In the genomic region with DNA sequence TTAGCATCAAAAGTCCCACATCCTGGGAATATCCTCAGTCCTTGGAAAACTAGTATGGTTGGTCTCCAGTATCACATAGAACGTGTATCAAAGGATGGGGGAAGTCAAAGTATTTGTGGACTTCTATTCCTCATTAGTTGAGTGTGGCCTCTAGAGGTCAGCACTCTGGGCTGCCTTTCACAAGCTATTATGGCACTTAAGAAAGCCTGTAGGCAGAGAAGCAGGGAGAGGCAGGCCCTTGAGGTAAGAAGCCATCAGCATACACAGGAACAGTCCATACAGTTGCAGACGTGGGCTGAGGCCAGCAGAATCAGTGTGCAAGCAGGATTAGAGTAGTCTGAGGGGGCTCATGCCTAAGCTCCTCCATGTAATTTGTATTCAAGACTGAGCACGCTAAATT, we compare ENCODE assay signal across 9 cellular contexts.
DNase-seq lines count a peak whose midpoint lies in the region; ATAC-seq and TF ChIP-seq lines count a peak whose summit lies in the region.
"Had no signal": no experiment of that assay in that cellular context is flagged by ENCODE, and none has a peak within 500 bp of the region (broad histone marks: within the 10 kb centered on the region; RNA-seq: fewer than 3 reads in every experiment).

No MANE protein-coding gene starts in this region.

- H3K79me2 ChIP-seq in PC-3 (ENCODE audit: low read length) = no peaks in the 10 kb centered on the region

- POLR2A ChIA-PET in AG04449 (lab: Yijun Ruan, JAX) = no interaction called here
- POLR2A ChIA-PET in PC-3 (lab: Charles Lee; ENCODE audit: unreplicated experiment) = no interaction called here

- H2AFZ ChIP-seq in PC-3 (ENCODE audit: low read length) = no peak overlapping the region

- H3K4me2 ChIP-seq in PC-3 (ENCODE audit: low read length) = no peak overlapping the region

- no peaks in the 10 kb centered on the region for H3K36me3 ChIP-seq in PC-3 (ENCODE audit: low read depth, low read length)
- no peaks in the 10 kb centered on the region for H3K36me3 ChIP-seq in gastrocnemius medialis

- CTCF ChIA-PET in AG04449 (lab: Yijun Ruan, JAX) = no interaction called here
- CTCF ChIA-PET in PC-3 (lab: Charles Lee) = no interaction called here

- no peaks in the 10 kb centered on the region for H3F3A ChIP-seq in PC-3 (ENCODE audit: low read length, unreplicated experiment)

- DNase-seq in AG04449 (ENCODE audit: low read depth, low spot score) (no peak), GM20000 (ENCODE audit: low spot score) (no peak), PC-3 (peak; percentile 16), iPS-NIHi11 (ENCODE audit: low spot score) (peak; percentile 46), gastrocnemius medialis (no peak), NCI-H1048 (lab: John Stamatoyannopoulos, UW) (no peak), hippocampal formation (lab: John Stamatoyannopoulos, UW) (no peak)
- DNase-seq in activated effector memory CD4-positive, alpha-beta T cell treated with anti-CD3 and anti-CD28 coated beads, Interleukin-2, amount 50 U/mL, for 16 hours = no peak
- DNase-seq: stimulated activated CD4-positive, alpha-beta T cell treated with anti-CD3 and anti-CD28 coated beads, Interleukin-12 subunit alpha, Interleukin-12 subunit beta, amount 100 ng/mL, for 4 hours had no signal

- H3K9me3 ChIP-seq in PC-3 (ENCODE audit: low read length) = no peaks in the 10 kb centered on the region
- H3K9me3 ChIP-seq in gastrocnemius medialis = no peaks in the 10 kb centered on the region

- no peak overlapping the region for H3K9ac ChIP-seq in PC-3 (ENCODE audit: low read length)

- H3K4me3 ChIP-seq in AG04449 (ENCODE audit: low read depth, low read length) (no peak overlapping the region), PC-3 (ENCODE audit: low read length) (no peak overlapping the region), gastrocnemius medialis (no peak overlapping the region)

- no peaks in the 10 kb centered on the region for H3K9me2 ChIP-seq in PC-3 (replicated peaks; ENCODE audit: low read length)

- in situ Hi-C loops in gastrocnemius medialis (cut with MboI; ENCODE audit: low sequenced_read_pairs in 4 of 4) = no loop called here

- intact Hi-C loops in PC-3 (cut with micrococcal nuclease) = no loop called here
- intact Hi-C loops in gastrocnemius medialis (cut with DNase I; ENCODE audit: low total_unique reads) = no loop called here

- H3K4me1 ChIP-seq in PC-3 (ENCODE audit: insufficient read depth, low read length) (no peaks in the 10 kb centered on the region), gastrocnemius medialis (no peaks in the 10 kb centered on the region)

- no TSS peak for BruUV-seq in PC-3 (replicated peaks; lab: Mats Ljungman, UMichigan)

- H3K27ac ChIP-seq in PC-3 (ENCODE audit: low read length) (no peak overlapping the region), gastrocnemius medialis (no peak overlapping the region)

- TF ChIP-seq CTCF in AG04449 (IDR thresholded peaks at IDR 0.05; ENCODE audit: insufficient read depth, low read length, missing control alignments) (peak; percentile 3), GM20000 (IDR thresholded peaks at IDR 0.05; ENCODE audit: extremely low read depth, missing control alignments) (peak; percentile 34), PC-3 (conservative IDR thresholded peaks at IDR 0.05; ENCODE audit: low read depth, low read length) (peak; percentile 27; the same call in 1 of the 2 replicates), gastrocnemius medialis (IDR thresholded peaks at IDR 0.05 in 4 of 5, conservative IDR thresholded peaks at IDR 0.05 in 1 of 5) (no peak)

- H4K20me1 ChIP-seq in PC-3 (ENCODE audit: low read length) = no peaks in the 10 kb centered on the region

- H3K27me3 ChIP-seq in PC-3 (ENCODE audit: low read length) = no peaks in the 10 kb centered on the region
- H3K27me3 ChIP-seq in gastrocnemius medialis = no peaks in the 10 kb centered on the region

- no peak for TF ChIP-seq POLR2A in gastrocnemius medialis (IDR thresholded peaks at IDR 0.05)

- ATAC-seq in PC-3 (no peak), gastrocnemius medialis (no peak)

Comparison
In these comparisons a context has a peak if more than half of its experiments do, and no peak if none do; other contexts are left out.
1. DNase-seq: peak in PC-3 (single experiment) and iPS-NIHi11 (single experiment); none in AG04449 (single experiment), GM20000 (single experiment), gastrocnemius medialis (0 of 2), activated effector memory CD4-positive, alpha-beta T cell treated with anti-CD3 and anti-CD28 coated beads, Interleukin-2, amount 50 U/mL, for 16 hours (single experiment), NCI-H1048 (single experiment) and hippocampal formation (0 of 2).
2. CTCF ChIP-seq: peak in AG04449 (single experiment), GM20000 (single experiment) and PC-3 (single experiment); none in gastrocnemius medialis (0 of 5).